1 cellular context compared by ENCODE assay signal in genomic region chr10:73989594-73990142, GRCh38.
TF ChIP-seq lines count a peak whose summit lies in the region.

No MANE protein-coding gene starts in this region.

TF ChIP-seq in K562, 482 proteins besides CTCF, POLR2A, EP300 and RAD21 (continued from another document):
- TF ChIP-seq AFF1 (IDR thresholded peaks at IDR 0.05; ENCODE audit: low read depth in 1 of 2, partially characterized antibody in 2 of 2), result peak in 1 of 2 experiments; percentile 28
- no peak for TF ChIP-seq HCFC1 (IDR thresholded peaks at IDR 0.05; ENCODE audit: low read depth, low read length)
- 0 out of 2 replicates have a peak, but pooled peaks have one; percentile 40 for TF ChIP-seq GTF2E2 (tag; IDR thresholded peaks at IDR 0.05)
- no peak for TF ChIP-seq EGR1 (conservative IDR thresholded peaks at IDR 0.05)
- TF ChIP-seq SIX5 (IDR thresholded peaks at IDR 0.05; ENCODE audit: borderline replicate concordance in 1 of 2, insufficient read depth in 1 of 2, low read depth in 1 of 2, low read length in 2 of 2), result no peak
- TF ChIP-seq PHF20 (IDR thresholded peaks at IDR 0.05; ENCODE audit: partially characterized antibody), result no peak
- no peak for TF ChIP-seq ETV1 (tag; conservative IDR thresholded peaks at IDR 0.05; ENCODE audit: low read depth)
- TF ChIP-seq RCOR1 (IDR thresholded peaks at IDR 0.05; ENCODE audit: borderline replicate concordance in 1 of 2, low read depth in 2 of 2, low read length in 2 of 2), result peak in 1 of 2 experiments; percentile 48; a peak in 1 of 4 replicates
- no peak for TF ChIP-seq PTRF (tag; IDR thresholded peaks at IDR 0.05)
- TF ChIP-seq CBX2 (IDR thresholded peaks at IDR 0.05; ENCODE audit: insufficient read depth, low read length, poor library complexity, severe bottlenecking), result no peak
- no peak for TF ChIP-seq ZNF408 (CRISPR knock-in tag; IDR thresholded peaks at IDR 0.05; ENCODE audit: low read depth)
- TF ChIP-seq ZNF384 (IDR thresholded peaks at IDR 0.05; ENCODE audit: low read depth, low read length), result no peak
- TF ChIP-seq ZNF584 (CRISPR knock-in tag; IDR thresholded peaks at IDR 0.05; ENCODE audit: low read depth), result no peak
- TF ChIP-seq ZNF140 (CRISPR knock-in tag; IDR thresholded peaks at IDR 0.05), result no peak
- no peak for TF ChIP-seq ZKSCAN8 (CRISPR knock-in tag; IDR thresholded peaks at IDR 0.05)
